In the genomic region with DNA sequence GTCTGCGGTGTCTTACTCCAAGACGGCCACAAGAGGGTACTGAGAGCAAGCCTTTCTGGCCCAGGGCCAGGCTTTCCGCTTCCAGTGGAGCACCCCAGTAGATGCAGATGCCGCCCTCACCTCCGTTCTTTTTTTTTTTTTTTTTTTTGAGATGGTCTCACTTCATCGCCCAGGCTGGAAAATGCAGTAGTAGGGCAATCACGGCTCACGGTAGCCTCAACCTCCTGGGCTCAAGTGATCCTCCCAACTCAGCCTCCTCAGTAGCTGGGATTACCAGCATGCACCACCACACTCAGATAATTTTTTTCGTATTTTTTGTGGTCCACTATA, we compare ENCODE assay signal across 1 cellular context.
TF ChIP-seq lines count a peak whose summit lies in the region.

No MANE protein-coding gene starts in this region.

TF ChIP-seq in GM12878, 131 proteins besides CTCF, POLR2A, EP300 and RAD21 (continues in another document):
- TF ChIP-seq RAD51 (IDR thresholded peaks at IDR 0.05) = no peak
- no peak for TF ChIP-seq MYC (IDR thresholded peaks at IDR 0.05; ENCODE audit: insufficient read depth, insufficient read length, insufficient replicate concordance, low read length, severe bottlenecking)
- TF ChIP-seq TBL1XR1 (IDR thresholded peaks at IDR 0.05; ENCODE audit: low read depth, low read length) = no peak
- TF ChIP-seq SMC3 (IDR thresholded peaks at IDR 0.05; ENCODE audit: borderline replicate concordance, low read length) = peak; percentile 86; the same call in 1 of the 2 replicates
- no peak for TF ChIP-seq ETV6 (conservative IDR thresholded peaks at IDR 0.05 in 1 of 2, IDR thresholded peaks at IDR 0.05 in 1 of 2; ENCODE audit: borderline replicate concordance in 1 of 2, low read depth in 1 of 2)
- TF ChIP-seq DPF2 (IDR thresholded peaks at IDR 0.05) = no peak
- TF ChIP-seq, protein P1, sequence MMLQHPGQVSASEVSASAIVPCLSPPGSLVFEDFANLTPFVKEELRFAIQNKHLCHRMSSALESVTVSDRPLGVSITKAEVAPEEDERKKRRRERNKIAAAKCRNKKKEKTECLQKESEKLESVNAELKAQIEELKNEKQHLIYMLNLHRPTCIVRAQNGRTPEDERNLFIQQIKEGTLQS (IDR thresholded peaks at IDR 0.05; ENCODE audit: borderline replicate concordance, extremely low read depth, low read depth, low read length) = no peak
- TF ChIP-seq EGR1 (IDR thresholded peaks at IDR 0.05; ENCODE audit: borderline replicate concordance in 1 of 2, low read depth in 2 of 2, low read length in 2 of 2) = no peak
- TF ChIP-seq BACH1 (IDR thresholded peaks at IDR 0.05; ENCODE audit: borderline replicate concordance) = no peak
- TF ChIP-seq ZNF24 (IDR thresholded peaks at IDR 0.05) = no peak
- no peak for TF ChIP-seq YBX1 (IDR thresholded peaks at IDR 0.05)
- TF ChIP-seq CREM (IDR thresholded peaks at IDR 0.05; ENCODE audit: low read depth) = no peak
- TF ChIP-seq, protein P2, sequence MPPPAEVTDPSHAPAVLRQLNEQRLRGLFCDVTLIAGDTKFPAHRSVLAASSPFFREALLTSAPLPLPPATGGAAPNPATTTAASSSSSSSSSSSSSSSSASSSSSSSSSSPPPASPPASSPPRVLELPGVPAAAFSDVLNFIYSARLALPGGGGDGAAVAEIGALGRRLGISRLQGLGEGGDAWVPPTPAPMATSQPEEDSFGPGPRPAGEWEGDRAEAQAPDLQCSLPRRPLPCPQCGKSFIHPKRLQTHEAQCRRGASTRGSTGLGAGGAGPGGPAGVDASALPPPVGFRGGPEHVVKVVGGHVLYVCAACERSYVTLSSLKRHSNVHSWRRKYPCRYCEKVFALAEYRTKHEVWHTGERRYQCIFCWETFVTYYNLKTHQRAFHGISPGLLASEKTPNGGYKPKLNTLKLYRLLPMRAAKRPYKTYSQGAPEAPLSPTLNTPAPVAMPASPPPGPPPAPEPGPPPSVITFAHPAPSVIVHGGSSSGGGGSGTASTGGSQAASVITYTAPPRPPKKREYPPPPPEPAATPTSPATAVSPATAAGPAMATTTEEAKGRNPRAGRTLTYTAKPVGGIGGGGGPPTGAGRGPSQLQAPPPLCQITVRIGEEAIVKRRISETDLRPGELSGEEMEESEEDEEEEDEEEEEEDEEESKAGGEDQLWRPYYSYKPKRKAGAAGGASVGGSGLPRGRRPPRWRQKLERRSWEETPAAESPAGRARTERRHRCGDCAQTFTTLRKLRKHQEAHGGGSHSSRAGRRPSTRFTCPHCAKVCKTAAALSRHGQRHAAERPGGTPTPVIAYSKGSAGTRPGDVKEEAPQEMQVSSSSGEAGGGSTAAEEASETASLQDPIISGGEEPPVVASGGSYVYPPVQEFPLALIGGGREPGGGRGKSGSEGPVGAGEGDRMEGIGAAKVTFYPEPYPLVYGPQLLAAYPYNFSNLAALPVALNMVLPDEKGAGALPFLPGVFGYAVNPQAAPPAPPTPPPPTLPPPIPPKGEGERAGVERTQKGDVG (CRISPR knock-in tag; IDR thresholded peaks at IDR 0.05) = no peak
- TF ChIP-seq BHLHE40 (IDR thresholded peaks at IDR 0.05; ENCODE audit: borderline replicate concordance in 1 of 2, low read depth in 2 of 2, low read length in 1 of 2) = peak in 1 of 2 experiments; percentile 22; a peak in 1 of 4 replicates
- no peak for TF ChIP-seq ASH2L (IDR thresholded peaks at IDR 0.05; ENCODE audit: borderline replicate concordance, low read depth)
- TF ChIP-seq STAT3 (IDR thresholded peaks at IDR 0.05; ENCODE audit: low read depth, low read length) = no peak
- no peak for TF ChIP-seq SREBF2 (IDR thresholded peaks at IDR 0.05; ENCODE audit: low read length)
- TF ChIP-seq POLR2AphosphoS5 (IDR thresholded peaks at IDR 0.05; ENCODE audit: low read length) = peak; percentile 57; the same call in 1 of the 2 replicates
- TF ChIP-seq SIN3A (IDR thresholded peaks at IDR 0.05; ENCODE audit: low read depth, low read length) = no peak
- TF ChIP-seq YY1 (IDR thresholded peaks at IDR 0.05; ENCODE audit: low read depth, low read length) = peak; percentile 63; the same call in 1 of the 2 replicates
- TF ChIP-seq, protein P3, sequence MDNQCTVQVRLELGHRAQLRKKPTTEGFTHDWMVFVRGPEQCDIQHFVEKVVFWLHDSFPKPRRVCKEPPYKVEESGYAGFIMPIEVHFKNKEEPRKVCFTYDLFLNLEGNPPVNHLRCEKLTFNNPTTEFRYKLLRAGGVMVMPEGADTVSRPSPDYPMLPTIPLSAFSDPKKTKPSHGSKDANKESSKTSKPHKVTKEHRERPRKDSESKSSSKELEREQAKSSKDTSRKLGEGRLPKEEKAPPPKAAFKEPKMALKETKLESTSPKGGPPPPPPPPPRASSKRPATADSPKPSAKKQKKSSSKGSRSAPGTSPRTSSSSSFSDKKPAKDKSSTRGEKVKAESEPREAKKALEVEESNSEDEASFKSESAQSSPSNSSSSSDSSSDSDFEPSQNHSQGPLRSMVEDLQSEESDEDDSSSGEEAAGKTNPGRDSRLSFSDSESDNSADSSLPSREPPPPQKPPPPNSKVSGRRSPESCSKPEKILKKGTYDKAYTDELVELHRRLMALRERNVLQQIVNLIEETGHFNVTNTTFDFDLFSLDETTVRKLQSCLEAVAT (IDR thresholded peaks at IDR 0.05) = no peak
- 0 out of 2 replicates have a peak, but pooled peaks have one; percentile 32 for TF ChIP-seq IRF4 (IDR thresholded peaks at IDR 0.05; ENCODE audit: low read depth, low read length)
- no peak for TF ChIP-seq MEF2B (IDR thresholded peaks at IDR 0.05; ENCODE audit: partially characterized antibody, poor library complexity, severe bottlenecking)
- TF ChIP-seq, protein P4, sequence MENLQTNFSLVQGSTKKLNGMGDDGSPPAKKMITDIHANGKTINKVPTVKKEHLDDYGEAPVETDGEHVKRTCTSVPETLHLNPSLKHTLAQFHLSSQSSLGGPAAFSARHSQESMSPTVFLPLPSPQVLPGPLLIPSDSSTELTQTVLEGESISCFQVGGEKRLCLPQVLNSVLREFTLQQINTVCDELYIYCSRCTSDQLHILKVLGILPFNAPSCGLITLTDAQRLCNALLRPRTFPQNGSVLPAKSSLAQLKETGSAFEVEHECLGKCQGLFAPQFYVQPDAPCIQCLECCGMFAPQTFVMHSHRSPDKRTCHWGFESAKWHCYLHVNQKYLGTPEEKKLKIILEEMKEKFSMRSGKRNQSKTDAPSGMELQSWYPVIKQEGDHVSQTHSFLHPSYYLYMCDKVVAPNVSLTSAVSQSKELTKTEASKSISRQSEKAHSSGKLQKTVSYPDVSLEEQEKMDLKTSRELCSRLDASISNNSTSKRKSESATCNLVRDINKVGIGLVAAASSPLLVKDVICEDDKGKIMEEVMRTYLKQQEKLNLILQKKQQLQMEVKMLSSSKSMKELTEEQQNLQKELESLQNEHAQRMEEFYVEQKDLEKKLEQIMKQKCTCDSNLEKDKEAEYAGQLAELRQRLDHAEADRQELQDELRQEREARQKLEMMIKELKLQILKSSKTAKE (IDR thresholded peaks at IDR 0.05; ENCODE audit: low read depth, poor library complexity, severe bottlenecking) = peak; percentile 40
- TF ChIP-seq NR2F1 (conservative IDR thresholded peaks at IDR 0.05) = no peak
- no peak for TF ChIP-seq BRCA1 (IDR thresholded peaks at IDR 0.05; ENCODE audit: low read depth, low read length)
- TF ChIP-seq MXI1 (IDR thresholded peaks at IDR 0.05; ENCODE audit: low read depth, low read length) = 0 out of 2 replicates have a peak, but pooled peaks have one; percentile 27
- TF ChIP-seq ZNF384 (IDR thresholded peaks at IDR 0.05; ENCODE audit: borderline replicate concordance, low read depth, low read length) = peak; percentile 70; the same call in 1 of the 2 replicates
- TF ChIP-seq RUNX3 (IDR thresholded peaks at IDR 0.05; ENCODE audit: low read length) = peak; percentile 79
- TF ChIP-seq WRNIP1 (IDR thresholded peaks at IDR 0.05; ENCODE audit: borderline replicate concordance, low read depth, low read length) = no peak
- no peak for TF ChIP-seq ESRRA (IDR thresholded peaks at IDR 0.05; ENCODE audit: low read length)
- TF ChIP-seq JUNB (IDR thresholded peaks at IDR 0.05) = no peak
- no peak for TF ChIP-seq MYB (IDR thresholded peaks at IDR 0.05; ENCODE audit: borderline replicate concordance, low read depth, low read length)
- TF ChIP-seq, protein P5, sequence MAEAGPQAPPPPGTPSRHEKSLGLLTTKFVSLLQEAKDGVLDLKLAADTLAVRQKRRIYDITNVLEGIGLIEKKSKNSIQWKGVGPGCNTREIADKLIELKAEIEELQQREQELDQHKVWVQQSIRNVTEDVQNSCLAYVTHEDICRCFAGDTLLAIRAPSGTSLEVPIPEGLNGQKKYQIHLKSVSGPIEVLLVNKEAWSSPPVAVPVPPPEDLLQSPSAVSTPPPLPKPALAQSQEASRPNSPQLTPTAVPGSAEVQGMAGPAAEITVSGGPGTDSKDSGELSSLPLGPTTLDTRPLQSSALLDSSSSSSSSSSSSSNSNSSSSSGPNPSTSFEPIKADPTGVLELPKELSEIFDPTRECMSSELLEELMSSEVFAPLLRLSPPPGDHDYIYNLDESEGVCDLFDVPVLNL (IDR thresholded peaks at IDR 0.05; ENCODE audit: low read depth, low read length) = no peak
- TF ChIP-seq CHD1 (IDR thresholded peaks at IDR 0.05; ENCODE audit: low read depth, low read length) = no peak
- TF ChIP-seq SMAD1 (IDR thresholded peaks at IDR 0.05; ENCODE audit: low read depth, partially characterized antibody) = peak; percentile 93
- TF ChIP-seq, protein P6, sequence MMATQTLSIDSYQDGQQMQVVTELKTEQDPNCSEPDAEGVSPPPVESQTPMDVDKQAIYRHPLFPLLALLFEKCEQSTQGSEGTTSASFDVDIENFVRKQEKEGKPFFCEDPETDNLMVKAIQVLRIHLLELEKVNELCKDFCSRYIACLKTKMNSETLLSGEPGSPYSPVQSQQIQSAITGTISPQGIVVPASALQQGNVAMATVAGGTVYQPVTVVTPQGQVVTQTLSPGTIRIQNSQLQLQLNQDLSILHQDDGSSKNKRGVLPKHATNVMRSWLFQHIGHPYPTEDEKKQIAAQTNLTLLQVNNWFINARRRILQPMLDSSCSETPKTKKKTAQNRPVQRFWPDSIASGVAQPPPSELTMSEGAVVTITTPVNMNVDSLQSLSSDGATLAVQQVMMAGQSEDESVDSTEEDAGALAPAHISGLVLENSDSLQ (IDR thresholded peaks at IDR 0.05) = no peak
- no peak for TF ChIP-seq LARP7 (IDR thresholded peaks at IDR 0.05)
- TF ChIP-seq NFIC (IDR thresholded peaks at IDR 0.05; ENCODE audit: low read depth, low read length) = no peak
- TF ChIP-seq, protein P7, sequence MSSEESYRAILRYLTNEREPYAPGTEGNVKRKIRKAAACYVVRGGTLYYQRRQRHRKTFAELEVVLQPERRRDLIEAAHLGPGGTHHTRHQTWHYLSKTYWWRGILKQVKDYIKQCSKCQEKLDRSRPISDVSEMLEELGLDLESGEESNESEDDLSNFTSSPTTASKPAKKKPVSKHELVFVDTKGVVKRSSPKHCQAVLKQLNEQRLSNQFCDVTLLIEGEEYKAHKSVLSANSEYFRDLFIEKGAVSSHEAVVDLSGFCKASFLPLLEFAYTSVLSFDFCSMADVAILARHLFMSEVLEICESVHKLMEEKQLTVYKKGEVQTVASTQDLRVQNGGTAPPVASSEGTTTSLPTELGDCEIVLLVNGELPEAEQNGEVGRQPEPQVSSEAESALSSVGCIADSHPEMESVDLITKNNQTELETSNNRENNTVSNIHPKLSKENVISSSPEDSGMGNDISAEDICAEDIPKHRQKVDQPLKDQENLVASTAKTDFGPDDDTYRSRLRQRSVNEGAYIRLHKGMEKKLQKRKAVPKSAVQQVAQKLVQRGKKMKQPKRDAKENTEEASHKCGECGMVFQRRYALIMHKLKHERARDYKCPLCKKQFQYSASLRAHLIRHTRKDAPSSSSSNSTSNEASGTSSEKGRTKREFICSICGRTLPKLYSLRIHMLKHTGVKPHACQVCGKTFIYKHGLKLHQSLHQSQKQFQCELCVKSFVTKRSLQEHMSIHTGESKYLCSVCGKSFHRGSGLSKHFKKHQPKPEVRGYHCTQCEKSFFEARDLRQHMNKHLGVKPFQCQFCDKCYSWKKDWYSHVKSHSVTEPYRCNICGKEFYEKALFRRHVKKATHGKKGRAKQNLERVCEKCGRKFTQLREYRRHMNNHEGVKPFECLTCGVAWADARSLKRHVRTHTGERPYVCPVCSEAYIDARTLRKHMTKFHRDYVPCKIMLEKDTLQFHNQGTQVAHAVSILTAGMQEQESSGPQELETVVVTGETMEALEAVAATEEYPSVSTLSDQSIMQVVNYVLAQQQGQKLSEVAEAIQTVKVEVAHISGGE (CRISPR knock-in tag; IDR thresholded peaks at IDR 0.05) = no peak
- TF ChIP-seq SPI1 (IDR thresholded peaks at IDR 0.05; ENCODE audit: borderline replicate concordance, insufficient read depth, low read depth, low read length) = no peak
- no peak for TF ChIP-seq CEBPB (IDR thresholded peaks at IDR 0.05; ENCODE audit: borderline replicate concordance in 1 of 2, low read depth in 2 of 2, low read length in 2 of 2)
- TF ChIP-seq, protein P8, sequence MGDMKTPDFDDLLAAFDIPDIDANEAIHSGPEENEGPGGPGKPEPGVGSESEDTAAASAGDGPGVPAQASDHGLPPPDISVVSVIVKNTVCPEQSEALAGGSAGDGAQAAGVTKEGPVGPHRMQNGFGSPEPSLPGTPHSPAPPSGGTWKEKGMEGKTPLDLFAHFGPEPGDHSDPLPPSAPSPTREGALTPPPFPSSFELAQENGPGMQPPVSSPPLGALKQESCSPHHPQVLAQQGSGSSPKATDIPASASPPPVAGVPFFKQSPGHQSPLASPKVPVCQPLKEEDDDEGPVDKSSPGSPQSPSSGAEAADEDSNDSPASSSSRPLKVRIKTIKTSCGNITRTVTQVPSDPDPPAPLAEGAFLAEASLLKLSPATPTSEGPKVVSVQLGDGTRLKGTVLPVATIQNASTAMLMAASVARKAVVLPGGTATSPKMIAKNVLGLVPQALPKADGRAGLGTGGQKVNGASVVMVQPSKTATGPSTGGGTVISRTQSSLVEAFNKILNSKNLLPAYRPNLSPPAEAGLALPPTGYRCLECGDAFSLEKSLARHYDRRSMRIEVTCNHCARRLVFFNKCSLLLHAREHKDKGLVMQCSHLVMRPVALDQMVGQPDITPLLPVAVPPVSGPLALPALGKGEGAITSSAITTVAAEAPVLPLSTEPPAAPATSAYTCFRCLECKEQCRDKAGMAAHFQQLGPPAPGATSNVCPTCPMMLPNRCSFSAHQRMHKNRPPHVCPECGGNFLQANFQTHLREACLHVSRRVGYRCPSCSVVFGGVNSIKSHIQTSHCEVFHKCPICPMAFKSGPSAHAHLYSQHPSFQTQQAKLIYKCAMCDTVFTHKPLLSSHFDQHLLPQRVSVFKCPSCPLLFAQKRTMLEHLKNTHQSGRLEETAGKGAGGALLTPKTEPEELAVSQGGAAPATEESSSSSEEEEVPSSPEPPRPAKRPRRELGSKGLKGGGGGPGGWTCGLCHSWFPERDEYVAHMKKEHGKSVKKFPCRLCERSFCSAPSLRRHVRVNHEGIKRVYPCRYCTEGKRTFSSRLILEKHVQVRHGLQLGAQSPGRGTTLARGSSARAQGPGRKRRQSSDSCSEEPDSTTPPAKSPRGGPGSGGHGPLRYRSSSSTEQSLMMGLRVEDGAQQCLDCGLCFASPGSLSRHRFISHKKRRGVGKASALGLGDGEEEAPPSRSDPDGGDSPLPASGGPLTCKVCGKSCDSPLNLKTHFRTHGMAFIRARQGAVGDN (IDR thresholded peaks at IDR 0.05) = no peak
- TF ChIP-seq CBFB (IDR thresholded peaks at IDR 0.05; ENCODE audit: low read depth) = no peak
- TF ChIP-seq HCFC1 (IDR thresholded peaks at IDR 0.05; ENCODE audit: low read length) = 0 out of 2 replicates have a peak, but pooled peaks have one; percentile 27
